In genomic region chr6:85642774-85643529, GRCh38 we compare ENCODE assay signal across 1 cellular context.
A peak's percentile ranks its signal among the peaks of the same experiment; 100 is the strongest.
TF ChIP-seq lines count a peak whose summit lies in the region.

TSS of gene SYNCRIP (minus strand) at chr6:85642886. CDS start at chr6:85641439, 1,447 bp downstream.

TF ChIP-seq in K562, 482 proteins besides CTCF, POLR2A, EP300 and RAD21 (continued from another document and continues in another):
- TF ChIP-seq ATF4 (CRISPR knock-in tag; IDR thresholded peaks at IDR 0.05) (no peak), ATF6 (CRISPR knock-in tag; IDR thresholded peaks at IDR 0.05) (no peak), GABPB2 (CRISPR knock-in tag; conservative IDR thresholded peaks at IDR 0.05) (no peak), ZNF124 (CRISPR knock-in tag; IDR thresholded peaks at IDR 0.05) (0 out of 2 replicates have a peak, but pooled peaks have one; percentile 59), COPS2 (conservative IDR thresholded peaks at IDR 0.05) (no peak), ETV5 (CRISPR knock-in tag; IDR thresholded peaks at IDR 0.05; ENCODE audit: low read depth) (0 out of 2 replicates have a peak, but pooled peaks have one; percentile 17), FOS (IDR thresholded peaks at IDR 0.05; ENCODE audit: extremely low read depth, insufficient read length) (no peak), ZNF589 (CRISPR knock-in tag; IDR thresholded peaks at IDR 0.05; ENCODE audit: low read depth) (peak; percentile 85; the same call in 1 of the 2 replicates), HMGN3 (IDR thresholded peaks at IDR 0.05; ENCODE audit: borderline replicate concordance, extremely low read depth, insufficient read length, low read depth, low read length) (peak; percentile 67), NONO (IDR thresholded peaks at IDR 0.05; ENCODE audit: low read depth in 2 of 2, low read length in 1 of 2) (no peak), HDAC2 (IDR thresholded peaks at IDR 0.05) (peak; percentile 72; the same call in 1 of the 2 replicates), CREM (IDR thresholded peaks at IDR 0.05; ENCODE audit: low read depth) (peak; percentile 93), HDAC8 (tag; IDR thresholded peaks at IDR 0.05) (no peak), ARID2 (IDR thresholded peaks at IDR 0.05) (peak; percentile 73), PPARD (CRISPR knock-in tag; IDR thresholded peaks at IDR 0.05) (no peak), TRIM24 (IDR thresholded peaks at IDR 0.05) (peak; percentile 62 to 66; a peak in 3 of 4 replicates), MBD1 (CRISPR knock-in tag; IDR thresholded peaks at IDR 0.05) (no peak), PHF8 (IDR thresholded peaks at IDR 0.05; ENCODE audit: borderline replicate concordance, low read length) (peak; percentile 84), MAFF (IDR thresholded peaks at IDR 0.05; ENCODE audit: low read length) (no peak), ZNF586 (CRISPR knock-in tag; conservative IDR thresholded peaks at IDR 0.05) (no peak), PTRF (tag; IDR thresholded peaks at IDR 0.05) (no peak), HNRNPK (IDR thresholded peaks at IDR 0.05; ENCODE audit: low read depth, low read length, poor library complexity, severe bottlenecking) (peak; percentile 97), SREBF1 (IDR thresholded peaks at IDR 0.05; ENCODE audit: borderline replicate concordance, low read depth, low read length) (no peak), ZNF232 (CRISPR knock-in tag; IDR thresholded peaks at IDR 0.05) (no peak), POLR2G (IDR thresholded peaks at IDR 0.05; ENCODE audit: low read depth, low read length) (peak; percentile 93), ZNF561 (CRISPR knock-in tag; conservative IDR thresholded peaks at IDR 0.05) (no peak), ZBTB5 (IDR thresholded peaks at IDR 0.05) (no peak), KLF13 (tag; IDR thresholded peaks at IDR 0.05; ENCODE audit: borderline replicate concordance, low read depth) (0 out of 2 replicates have a peak, but pooled peaks have one; percentile 15), DNMT1 (IDR thresholded peaks at IDR 0.05) (0 out of 2 replicates have a peak, but pooled peaks have one; percentile 74), POLR2H (tag; IDR thresholded peaks at IDR 0.05; ENCODE audit: low read depth) (peak; percentile 88), E2F1 (CRISPR knock-in tag; IDR thresholded peaks at IDR 0.05) (no peak), BRCA1 (IDR thresholded peaks at IDR 0.05) (no peak), BRCA1 (CRISPR knock-in tag; IDR thresholded peaks at IDR 0.05) (no peak), SMARCB1 (IDR thresholded peaks at IDR 0.05; ENCODE audit: insufficient read length, low read depth) (no peak), PATZ1 (CRISPR knock-in tag; IDR thresholded peaks at IDR 0.05; ENCODE audit: borderline replicate concordance) (no peak), PCBP2 (IDR thresholded peaks at IDR 0.05; ENCODE audit: low read depth, low read length, poor library complexity, severe bottlenecking) (no peak), RBM34 (IDR thresholded peaks at IDR 0.05; ENCODE audit: borderline replicate concordance, insufficient read depth, low read length) (no peak), DLX4 (CRISPR knock-in tag; IDR thresholded peaks at IDR 0.05) (no peak), KLF16 (IDR thresholded peaks at IDR 0.05) (no peak), MAFK (IDR thresholded peaks at IDR 0.05; ENCODE audit: low read length) (no peak), THRA (IDR thresholded peaks at IDR 0.05) (no peak), MBD2 (IDR thresholded peaks at IDR 0.05; ENCODE audit: borderline replicate concordance, low read depth) (peak; percentile 55; the same call in 1 of the 2 replicates), SIN3A (IDR thresholded peaks at IDR 0.05; ENCODE audit: borderline replicate concordance in 2 of 2, control insufficient read depth in 1 of 2, low read depth in 2 of 2, low read length in 2 of 2) (peak; percentile 53 to 55; a peak in 2 of 4 replicates), NFRKB (IDR thresholded peaks at IDR 0.05; ENCODE audit: low read depth) (peak; percentile 95), HOXB6 (CRISPR knock-in tag; IDR thresholded peaks at IDR 0.05; ENCODE audit: borderline replicate concordance) (no peak), XRCC4 (IDR thresholded peaks at IDR 0.05; ENCODE audit: extremely low read depth, insufficient read depth, insufficient read length) (no peak), SAFB2 (IDR thresholded peaks at IDR 0.05; ENCODE audit: borderline replicate concordance, low read depth, low read length, severe bottlenecking) (no peak), ZZZ3 (IDR thresholded peaks at IDR 0.05) (no peak), ZNF717 (CRISPR knock-in tag; IDR thresholded peaks at IDR 0.05) (no peak), EHMT2 (IDR thresholded peaks at IDR 0.05) (peak; percentile 51; the same call in 1 of the 2 replicates), NFE2L1 (tag; IDR thresholded peaks at IDR 0.05; ENCODE audit: borderline replicate concordance, low read depth) (no peak), ZNF146 (CRISPR knock-in tag; IDR thresholded peaks at IDR 0.05; ENCODE audit: unreplicated experiment) (no peak), ASH1L (IDR thresholded peaks at IDR 0.05; ENCODE audit: borderline replicate concordance, low read depth, partially characterized antibody) (peak; percentile 77), U2AF1 (optimal IDR thresholded peaks at IDR 0.05; ENCODE audit: low read depth, low read length) (no peak), UBTF (IDR thresholded peaks at IDR 0.05; ENCODE audit: borderline replicate concordance in 1 of 2, low read depth in 2 of 2, low read length in 2 of 2) (no peak), NFIC (IDR thresholded peaks at IDR 0.05) (peak; percentile 77), MEIS2 (IDR thresholded peaks at IDR 0.05; ENCODE audit: partially characterized antibody) (no peak), ETV6 (IDR thresholded peaks at IDR 0.05; ENCODE audit: borderline replicate concordance in 1 of 2, low read depth in 2 of 2, low read length in 1 of 2) (no peak), ETV6 (CRISPR knock-in tag; IDR thresholded peaks at IDR 0.05; ENCODE audit: borderline replicate concordance) (no peak), BMI1 (IDR thresholded peaks at IDR 0.05; ENCODE audit: low read length) (no peak), SREBF2 (CRISPR knock-in tag; IDR thresholded peaks at IDR 0.05) (no peak), POLR3G (IDR thresholded peaks at IDR 0.05; ENCODE audit: extremely low read depth, insufficient read length, insufficient replicate concordance) (no peak), GATAD2A (IDR thresholded peaks at IDR 0.05) (0 out of 2 replicates have a peak, but pooled peaks have one; percentile 35), DMBX1 (CRISPR knock-in tag; IDR thresholded peaks at IDR 0.05; ENCODE audit: borderline replicate concordance) (no peak), TRIM28 (IDR thresholded peaks at IDR 0.05) (peak; percentile 60; the same call in 1 of the 2 replicates)
